Comparison of ENCODE assay signal across 8 cellular contexts in genomic region chr2:65227035-65227470, GRCh38. TPM values are rescaled to one million over a fixed set of nuclear protein-coding genes. Genes with fewer than 3 reads are reported as not detected.
A peak's percentile ranks its signal among the peaks of the same experiment; 100 is the strongest.
DNase-seq lines count a peak whose midpoint lies in the region; ATAC-seq and TF ChIP-seq lines count a peak whose summit lies in the region.

No MANE protein-coding gene starts in this region.

- H3K36me3 ChIP-seq in BJ (ENCODE audit: control insufficient read depth, insufficient read depth, low read length): no peaks in the 10 kb centered on the region
- H3K36me3 ChIP-seq in SJCRH30: 0 out of 2 replicates have a peak, but pooled peaks cover 6% of the 10 kb centered on the region
- H3K36me3 ChIP-seq in endodermal cell (ENCODE audit: control insufficient read depth, insufficient read depth, low read length): peaks cover 17% of the 10 kb centered on the region
- H3K36me3 ChIP-seq in muscle layer of duodenum (ENCODE audit: control insufficient read depth in 1 of 2, insufficient read depth in 2 of 2, low read length in 2 of 2): no peaks in the 10 kb centered on the region

- no peaks in the 10 kb centered on the region for H3K9me3 ChIP-seq in SJCRH30 (replicated peaks)
- no peaks in the 10 kb centered on the region for H3K9me3 ChIP-seq in endodermal cell (ENCODE audit: control insufficient read depth, low read length)
- no peaks in the 10 kb centered on the region for H3K9me3 ChIP-seq in muscle layer of duodenum (ENCODE audit: control insufficient read depth in 1 of 2, low read length in 2 of 2)

- H3K27ac Mint-ChIP-seq in endodermal cell: peak overlapping the region; percentile 95

- peaks cover 5% of the 10 kb centered on the region for H3K36me3 Mint-ChIP-seq in endodermal cell (ENCODE audit: low read depth)

- H3K4me1 Mint-ChIP-seq in endodermal cell: peaks cover 8% of the 10 kb centered on the region

- H3K27ac ChIP-seq in SJCRH30: peak overlapping the region; percentile 53
- H3K27ac ChIP-seq in endodermal cell (ENCODE audit: low read depth, low read length): no peak overlapping the region
- H3K27ac ChIP-seq in muscle layer of duodenum (ENCODE audit: low read length): peak overlapping the region; percentile 93

- peak; percentile 20 for ATAC-seq in GM18870 (IDR thresholded peaks at IDR 0.05; ENCODE audit: unreplicated experiment)
- ATAC-seq in HG03095 (IDR thresholded peaks at IDR 0.05; ENCODE audit: unreplicated experiment): peak; percentile 17

- peak overlapping the region; percentile 92 for H3K4me3 Mint-ChIP-seq in endodermal cell

- CTCF ChIA-PET in BJ (lab: Yijun Ruan, JAX): interaction anchor here (0.8 to 1.4 kb wide), 3 partner anchors 10 to 25 kb away, joined by 3 to 5 read pairs (median 5); no protein-coding TSS in a partner anchor
- CTCF ChIA-PET in GM10248 (lab: Yijun Ruan, JAX): interaction anchor here (0.8 to 3.8 kb wide), 4 partner anchors 11 to 162 kb away, joined by 3 to 14 read pairs (median 3); partner anchors contain the start of gene RAB1A

- H3K27me3 Mint-ChIP-seq in endodermal cell (ENCODE audit: insufficient read depth): peaks cover 3% of the 10 kb centered on the region

- H3K9me3 Mint-ChIP-seq in endodermal cell: no peaks in the 10 kb centered on the region

- DNase-seq in BJ (ENCODE audit: low read depth) (no peak), SJCRH30 (no peak), endodermal cell (no peak), retina (no peak), GM10248 (ENCODE audit: extremely low spot score) (no peak)

- H3K9ac ChIP-seq in endodermal cell (ENCODE audit: extremely low read depth, low read length, poor library complexity, severe bottlenecking): peak overlapping the region; percentile 69

- H3K27me3 ChIP-seq in BJ (ENCODE audit: control insufficient read depth, insufficient read depth, low read length): no peaks in the 10 kb centered on the region
- no peaks in the 10 kb centered on the region for H3K27me3 ChIP-seq in SJCRH30
- no peaks in the 10 kb centered on the region for H3K27me3 ChIP-seq in endodermal cell (ENCODE audit: control insufficient read depth, insufficient read depth, low read length, poor library complexity, severe bottlenecking)
- no peaks in the 10 kb centered on the region for H3K27me3 ChIP-seq in muscle layer of duodenum (ENCODE audit: low read depth, low read length)

- POLR2A ChIA-PET in BJ (lab: Charles Lee) (interaction anchor here (0.6 to 0.9 kb wide), 19 partner anchors 8 to 1233 kb away, joined by 3 to 22 read pairs (median 9); no protein-coding TSS in a partner anchor), GM10248 (lab: Yijun Ruan, JAX) (interaction anchor here (0.6 to 2.1 kb wide), 11 partner anchors 9 to 476 kb away, joined by 3 to 22 read pairs (median 4); partner anchors contain the start of genes CEP68, RAB1A and SPRED2)

- TF ChIP-seq CTCF in BJ (IDR thresholded peaks at IDR 0.05; ENCODE audit: insufficient read depth, low read depth, low read length) (no peak), endodermal cell (conservative IDR thresholded peaks at IDR 0.05) (no peak), GM10248 (IDR thresholded peaks at IDR 0.05; ENCODE audit: control extremely low read depth, extremely low read depth, low read depth, missing control alignments) (no peak)

- 0 to 1% methylated on average over 9 to 15 of the region's 15 CpGs for WGBS in endodermal cell (ENCODE audit: insufficient coverage in 1 of 2, insufficient read length in 1 of 2), 2 experiments

- peaks cover 7% of the 10 kb centered on the region for H3K4me1 ChIP-seq in SJCRH30
- no peaks in the 10 kb centered on the region for H3K4me1 ChIP-seq in endodermal cell (ENCODE audit: control insufficient read depth, insufficient read depth, low read length)
- peaks cover 6 to 28% of the 10 kb centered on the region in 2 donors for H3K4me1 ChIP-seq in muscle layer of duodenum (ENCODE audit: control insufficient read depth in 1 of 2, insufficient read depth in 2 of 2, low read length in 2 of 2)

- H3K4me3 ChIP-seq in BJ (ENCODE audit: low read depth, low read length) (peak overlapping the region; percentile 56), SJCRH30 (peak overlapping the region; percentile 83), endodermal cell (ENCODE audit: low read length) (peak overlapping the region; percentile 96), muscle layer of duodenum (ENCODE audit: low read depth in 1 of 2, low read length in 2 of 2) (peak overlapping the region; percentile 94 to 98)

RNA-seq across cellular contexts. Expression of gene ACTR2, which starts 0.6 kb away (rescaled TPM):
- 57.9 and 153 TPM in 2 replicates for polyA plus RNA-seq in BJ (2011; rRNA removed)
- 53.7 and 80.3 TPM in 2 replicates for polyA minus RNA-seq in BJ (2011; rRNA and poly(A)+ RNA removed)
- 109 and 122 TPM in 2 replicates for total RNA-seq in SJCRH30 (2014; rRNA removed; shearing (Covaris generic))
- 100 to 1,000 TPM; 254 to 256 TPM for total RNA-seq in endodermal cell
- 152 TPM for polyA plus RNA-seq in endodermal cell (2013, experiment 1 of 2)
- 152 TPM for polyA plus RNA-seq in endodermal cell (2013, experiment 2 of 2)
